In the genomic region with DNA sequence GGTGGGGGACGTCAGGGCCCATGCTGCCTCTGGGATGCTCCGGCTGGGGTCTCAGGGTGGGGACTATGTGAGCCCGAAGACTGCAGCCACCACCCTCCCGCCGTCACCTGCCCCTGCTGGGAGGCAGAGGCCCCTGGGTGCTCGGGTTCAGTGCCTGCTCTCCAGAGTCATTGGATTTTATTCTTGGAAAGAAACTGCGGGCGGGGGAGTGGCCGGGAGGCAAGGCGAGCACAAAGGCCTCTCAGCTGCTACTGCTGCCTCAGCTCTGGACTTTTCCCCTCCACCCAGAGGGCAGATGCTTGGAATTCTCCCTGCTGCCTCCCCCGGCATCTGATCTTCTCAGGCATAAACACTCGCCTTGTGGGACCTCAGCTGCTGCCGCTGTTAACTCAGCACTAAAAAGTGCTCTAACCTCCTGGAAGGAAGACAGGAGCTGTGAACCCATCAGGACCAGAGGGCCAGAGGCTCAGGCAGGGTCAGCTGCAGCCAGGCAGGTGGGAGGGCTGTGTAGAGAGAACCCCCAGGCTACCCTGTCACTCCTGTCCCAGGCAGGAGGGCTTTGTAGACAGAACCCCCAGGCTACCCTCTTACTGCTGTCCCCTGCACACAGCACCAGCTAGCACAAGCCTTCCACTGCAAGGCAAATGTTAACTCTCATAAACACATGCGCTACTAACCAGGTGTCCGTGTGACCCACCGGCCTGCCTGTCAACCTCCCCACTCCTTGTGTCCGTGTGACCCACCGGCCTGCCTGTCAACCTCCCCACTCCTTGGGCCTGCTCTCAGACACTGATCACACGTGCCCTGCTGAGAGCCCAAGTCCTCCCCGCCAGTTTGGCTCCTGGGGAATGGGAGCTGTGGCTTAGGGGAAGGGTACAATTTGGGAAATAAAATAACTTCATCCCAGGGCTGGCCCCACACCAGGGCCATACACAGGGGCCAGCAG, we compare ENCODE assay signal across 10 cellular contexts. TPM values are rescaled to one million over a fixed set of nuclear protein-coding genes. Genes with fewer than 3 reads are reported as not detected.
A peak's percentile ranks its signal among the peaks of the same experiment; 100 is the strongest.
DNase-seq lines count a peak whose midpoint lies in the region; ATAC-seq and TF ChIP-seq lines count a peak whose summit lies in the region.
"Had no signal": no experiment of that assay in that cellular context is flagged by ENCODE, and none has a peak within 500 bp of the region (broad histone marks: within the 10 kb centered on the region; RNA-seq: fewer than 3 reads in every experiment).

No MANE protein-coding gene starts in this region.

- H3K27me3 ChIP-seq in SJCRH30: peaks cover 16% of the 10 kb centered on the region
- no peaks in the 10 kb centered on the region for H3K27me3 ChIP-seq in left ventricle myocardium inferior (ENCODE audit: low read depth)

- TF ChIP-seq CTCF in left ventricle myocardium inferior (IDR thresholded peaks at IDR 0.05; ENCODE audit: borderline replicate concordance): no peak

- H3K9me3 ChIP-seq in SJCRH30 (replicated peaks) (no peaks in the 10 kb centered on the region), left ventricle myocardium inferior (replicated peaks) (no peaks in the 10 kb centered on the region)

- DNase-seq in Caki2 (ENCODE audit: low read depth) (peak; percentile 15), SJCRH30 (peak; percentile 74 to 75), left ventricle myocardium inferior (peak; percentile 33), pons (ENCODE audit: low spot score) (peak; percentile 22), cortex of kidney (lab: John Stamatoyannopoulos, UW) (no peak)
- DNase-seq: activated CD4-positive, alpha-beta memory T cell treated with anti-CD3 and anti-CD28 coated beads for 36 hours had no signal

- intact Hi-C loops in left ventricle myocardium inferior (cut with micrococcal nuclease): no loop called here

- no peak overlapping the region for H3K27ac ChIP-seq in SJCRH30
- H3K27ac ChIP-seq in left ventricle myocardium inferior (replicated peaks): peak overlapping the region; percentile 11

- no peaks in the 10 kb centered on the region for H3K36me3 ChIP-seq in SJCRH30
- H3K36me3 ChIP-seq in left ventricle myocardium inferior: no peaks in the 10 kb centered on the region

- peaks cover 6% of the 10 kb centered on the region; the same call in 1 of the 2 replicates for H3K4me1 ChIP-seq in SJCRH30
- H3K4me1 ChIP-seq in left ventricle myocardium inferior: peaks cover 24% of the 10 kb centered on the region

- no peak for ATAC-seq in HG02623 (IDR thresholded peaks at IDR 0.05; ENCODE audit: unreplicated experiment)
- ATAC-seq in HG03280 (IDR thresholded peaks at IDR 0.05; ENCODE audit: unreplicated experiment): no peak
- ATAC-seq in HG03457 (IDR thresholded peaks at IDR 0.05; ENCODE audit: unreplicated experiment): no peak

- H3K4me3 ChIP-seq in SJCRH30 (no peak overlapping the region), left ventricle myocardium inferior (no peak overlapping the region)

- in situ Hi-C loops in Caki2 (cut with HindIII; ENCODE audit: low pct_unique_long_range_greater_than_20kb, low sequenced_read_pairs): no loop called here

RNA-seq across cellular contexts. Expression of gene FRMD1, which starts 9.4 kb away (rescaled TPM):
- not detected in 2 replicates for total RNA-seq in Caki2 (2014; rRNA removed; shearing (Covaris generic); ENCODE audit: low replicate concordance)
- total RNA-seq in SJCRH30 (2014; rRNA removed; shearing (Covaris generic)): not detected in 2 replicates
- 0.16 TPM for total RNA-seq in left ventricle myocardium inferior
- total RNA-seq: activated CD4-positive, alpha-beta memory T cell treated with anti-CD3 and anti-CD28 coated beads for 36 hours; G401 had no signal
